ENCODE assay signal across 24 cellular contexts in genomic region chr12:8894378-8894777, GRCh38.
"Had no signal": no experiment of that assay in that cellular context is flagged by ENCODE, and none has a peak within 500 bp of the region (broad histone marks: within the 10 kb centered on the region; RNA-seq: fewer than 3 reads in every experiment).

No MANE protein-coding gene starts in this region.

- H3K36me3 ChIP-seq: esophagus squamous epithelium, gastrocnemius medialis, left lung, prostate gland, right atrium auricular region, suprapubic skin, transverse colon, upper lobe of right lung, uterus had no signal

- H3K4me3 ChIP-seq: esophagus squamous epithelium, gastrocnemius medialis, left lung, prostate gland, right atrium auricular region, suprapubic skin, transverse colon, upper lobe of right lung, uterus had no signal

- H3K4me1 ChIP-seq: left lung, prostate gland, right atrium auricular region, suprapubic skin, uterus had no signal

- H3K9me3 Mint-ChIP-seq: effector memory CD8-positive, alpha-beta T cell; naive thymus-derived CD8-positive, alpha-beta T cell; stimulated activated effector memory CD8-positive, alpha-beta T cell treated with anti-CD3 and anti-CD28 coated beads, Interleukin-12 subunit alpha, Interleukin-12 subunit beta, amount 100 ng/mL, for 72 hours; stimulated activated naive CD8-positive, alpha-beta T cell treated with anti-CD3 and anti-CD28 coated beads, Interleukin-15, Interleukin-2, amounts not matched to agents 100 ng/mL and 50 ng/mL, for 24 hours had no signal

- H3K27me3 ChIP-seq: esophagus squamous epithelium, gastrocnemius medialis, left lung, right atrium auricular region, suprapubic skin, transverse colon, upper lobe of right lung, uterus had no signal

- H3K4me1 Mint-ChIP-seq: stimulated activated effector memory CD8-positive, alpha-beta T cell treated with anti-CD3 and anti-CD28 coated beads, Interleukin-12 subunit alpha, Interleukin-12 subunit beta, amount 100 ng/mL, for 72 hours had no signal

- ATAC-seq: effector memory CD8-positive, alpha-beta T cell; gastrocnemius medialis; left cardiac atrium; left lung; naive thymus-derived CD8-positive, alpha-beta T cell; sciatic nerve; stimulated activated effector memory CD8-positive, alpha-beta T cell treated with anti-CD3 and anti-CD28 coated beads, Interleukin-12 subunit alpha, Interleukin-12 subunit beta, amount 100 ng/mL, for 72 hours; upper lobe of right lung had no signal

- H3K27ac Mint-ChIP-seq: effector memory CD8-positive, alpha-beta T cell; naive thymus-derived CD8-positive, alpha-beta T cell; nephron progenitor cell; stimulated activated effector memory CD8-positive, alpha-beta T cell treated with anti-CD3 and anti-CD28 coated beads, Interleukin-12 subunit alpha, Interleukin-12 subunit beta, amount 100 ng/mL, for 72 hours; stimulated activated naive CD8-positive, alpha-beta T cell treated with anti-CD3 and anti-CD28 coated beads, Interleukin-15, Interleukin-2, amounts not matched to agents 100 ng/mL and 50 ng/mL, for 24 hours had no signal

- H3K27me3 Mint-ChIP-seq: stimulated activated naive CD8-positive, alpha-beta T cell treated with anti-CD3 and anti-CD28 coated beads, Interleukin-15, Interleukin-2, amounts not matched to agents 100 ng/mL and 50 ng/mL, for 24 hours had no signal

- H3K4me3 Mint-ChIP-seq: effector memory CD8-positive, alpha-beta T cell; naive thymus-derived CD8-positive, alpha-beta T cell; nephron progenitor cell; stimulated activated effector memory CD8-positive, alpha-beta T cell treated with anti-CD3 and anti-CD28 coated beads, Interleukin-12 subunit alpha, Interleukin-12 subunit beta, amount 100 ng/mL, for 72 hours; stimulated activated naive CD8-positive, alpha-beta T cell treated with anti-CD3 and anti-CD28 coated beads, Interleukin-15, Interleukin-2, amounts not matched to agents 100 ng/mL and 50 ng/mL, for 24 hours had no signal

- H3K9me3 ChIP-seq: esophagus squamous epithelium, gastrocnemius medialis, left lung, prostate gland, right atrium auricular region, suprapubic skin, transverse colon, upper lobe of right lung, uterus had no signal

- H3K36me3 Mint-ChIP-seq: naive thymus-derived CD8-positive, alpha-beta T cell; stimulated activated effector memory CD8-positive, alpha-beta T cell treated with anti-CD3 and anti-CD28 coated beads, Interleukin-12 subunit alpha, Interleukin-12 subunit beta, amount 100 ng/mL, for 72 hours had no signal

- DNase-seq: cortex of kidney; effector memory CD8-positive, alpha-beta T cell; erythroblast; esophagus squamous epithelium; gastrocnemius medialis; head of caudate nucleus; kidney; left cardiac atrium; left lung; naive thymus-derived CD8-positive, alpha-beta T cell; nephron progenitor cell; nucleus accumbens; stimulated activated CD4-positive, alpha-beta T cell treated with anti-CD3 and anti-CD28 coated beads, Interleukin-2, amount 100 ng/mL, for 24 hours; stimulated activated CD4-positive, alpha-beta T cell treated with anti-CD3 and anti-CD28 coated beads, Interleukin-4, amount 100 ng/mL, for 24 hours; transverse colon; upper lobe of right lung; uterus had no signal

- FAIRE-seq: endometrium, kidney had no signal

- H3K27ac ChIP-seq: esophagus squamous epithelium, gastrocnemius medialis, left lung, prostate gland, right atrium auricular region, suprapubic skin, transverse colon, upper lobe of right lung, uterus had no signal
